8 cellular contexts compared by ENCODE assay signal in genomic region chr11:65917434-65918210, GRCh38. TPM values are rescaled to one million over a fixed set of nuclear protein-coding genes. Genes with fewer than 3 reads are reported as not detected.
A peak's percentile ranks its signal among the peaks of the same experiment; 100 is the strongest.
DNase-seq lines count a peak whose midpoint lies in the region; ATAC-seq and TF ChIP-seq lines count a peak whose summit lies in the region.

No MANE protein-coding gene starts in this region.

- H3K27ac Mint-ChIP-seq in activated CD4-positive, alpha-beta memory T cell treated with anti-CD3 and anti-CD28 coated beads, Interleukin-2, amount 10 ng/mL, durations not matched to agents 7 days and 5 days: no peak overlapping the region

- no peak overlapping the region for H2AFZ ChIP-seq in smooth muscle cell (ENCODE audit: low read depth)

- POLR2A ChIA-PET in activated CD4-positive, alpha-beta memory T cell treated with anti-CD3 and anti-CD28 coated beads, Interleukin-2, amount 10 ng/mL, durations not matched to agents 7 days and 5 days (lab: Charles Lee): interaction anchor here (0.8 to 3.6 kb wide), 15 partner anchors 9 to 85 kb away, joined by 3 to 50 read pairs (median 10); partner anchors contain the start of genes BANF1, CCDC85B, CFL1 and FIBP

- peak overlapping the region; percentile 93 for H3K4me2 ChIP-seq in smooth muscle cell

- in situ Hi-C loops in GM13977 (cut with MboI; ENCODE audit: low pct_unique_long_range_greater_than_20kb, low sequenced_read_pairs, unreplicated experiment): no loop called here

- H3K9ac ChIP-seq in smooth muscle cell (ENCODE audit: low read depth): peak overlapping the region; percentile 98

- TF ChIP-seq CTCF in smooth muscle cell (IDR thresholded peaks at IDR 0.05; ENCODE audit: borderline replicate concordance, insufficient read depth, poor library complexity, severe bottlenecking) (no peak), GM13977 (IDR thresholded peaks at IDR 0.05; ENCODE audit: extremely low read depth, insufficient read depth, missing control alignments) (no peak)

- H3K27ac ChIP-seq in iPS DF 6.9 (ENCODE audit: low read length): no peak overlapping the region
- peak overlapping the region; percentile 97 for H3K27ac ChIP-seq in smooth muscle cell (ENCODE audit: low read depth)

- H3K36me3 ChIP-seq in H7 (replicated peaks; ENCODE audit: control insufficient read depth, insufficient read depth, low read length) (no peaks in the 10 kb centered on the region; the same call in none of the 2 replicates), iPS DF 6.9 (ENCODE audit: control insufficient read depth, insufficient read depth, low read length) (peaks cover 4% of the 10 kb centered on the region; the same call in 1 of the 2 replicates), smooth muscle cell (ENCODE audit: low read depth) (no peaks in the 10 kb centered on the region)

- CTCF ChIA-PET in activated CD4-positive, alpha-beta memory T cell treated with anti-CD3 and anti-CD28 coated beads, Interleukin-2, amount 10 ng/mL, durations not matched to agents 7 days and 5 days (lab: Charles Lee): interaction anchor here (0.7 to 2.8 kb wide), 7 partner anchors 16 to 69 kb away, joined by 3 to 11 read pairs (median 6); partner anchors contain the start of genes CCDC85B, FIBP and MUS81

- no CpG with 5 or more reads among the region's 35 CpGs for WGBS in iPS DF 6.9 (ENCODE audit: insufficient coverage, insufficient read length)
- 92% methylated on average over 35 of the region's 35 CpGs for WGBS in smooth muscle cell (ENCODE audit: low lambda C conversion rate)

- H3K79me2 ChIP-seq in smooth muscle cell (ENCODE audit: low read depth): peaks cover 34% of the 10 kb centered on the region

- H3K4me3 ChIP-seq in H7 (ENCODE audit: insufficient read depth, low read depth, low read length) (peak overlapping the region; percentile 90), iPS DF 6.9 (ENCODE audit: low read length) (peak overlapping the region; percentile 92; the same call in 1 of the 2 replicates), smooth muscle cell (peak overlapping the region; percentile 92)

- peak overlapping the region; percentile 93 for H3K4me3 Mint-ChIP-seq in activated CD4-positive, alpha-beta memory T cell treated with anti-CD3 and anti-CD28 coated beads, Interleukin-2, amount 10 ng/mL, durations not matched to agents 7 days and 5 days

- H4K20me1 ChIP-seq in smooth muscle cell (ENCODE audit: low read depth): peaks cover 6% of the 10 kb centered on the region

- no peaks in the 10 kb centered on the region for H3K9me3 Mint-ChIP-seq in activated CD4-positive, alpha-beta memory T cell treated with anti-CD3 and anti-CD28 coated beads, Interleukin-2, amount 10 ng/mL, durations not matched to agents 7 days and 5 days

- peaks cover 39% of the 10 kb centered on the region for H3K4me1 Mint-ChIP-seq in activated CD4-positive, alpha-beta memory T cell treated with anti-CD3 and anti-CD28 coated beads, Interleukin-2, amount 10 ng/mL, durations not matched to agents 7 days and 5 days

- no peaks in the 10 kb centered on the region for H3K27me3 Mint-ChIP-seq in activated CD4-positive, alpha-beta memory T cell treated with anti-CD3 and anti-CD28 coated beads, Interleukin-2, amount 10 ng/mL, durations not matched to agents 7 days and 5 days

- H3K4me1 ChIP-seq in iPS DF 6.9 (ENCODE audit: control insufficient read depth, insufficient read depth, low read length): peaks cover 2% of the 10 kb centered on the region; the same call in 1 of the 2 replicates
- H3K4me1 ChIP-seq in smooth muscle cell (ENCODE audit: low read depth): peaks cover 19% of the 10 kb centered on the region

- DNase-seq in H7 (no peak), iPS DF 6.9 (ENCODE audit: low read depth, low spot score) (no peak), smooth muscle cell (lab: John Stamatoyannopoulos, UW; ENCODE audit: unreplicated experiment) (no peak), COR-L47 (lab: John Stamatoyannopoulos, UW) (no peak), NCI-H187 treated with DMSO at 0.1 percent for 48 hours (lab: John Stamatoyannopoulos, UW) (no peak), GM13977 (ENCODE audit: low spot score) (no peak)
- DNase-seq in activated CD4-positive, alpha-beta memory T cell treated with anti-CD3 and anti-CD28 coated beads, Interleukin-2, amount 10 ng/mL, durations not matched to agents 7 days and 5 days: no peak

- H3K9me3 ChIP-seq in iPS DF 6.9 (ENCODE audit: control insufficient read depth, insufficient read depth, low read length): no peaks in the 10 kb centered on the region
- no peaks in the 10 kb centered on the region for H3K9me3 ChIP-seq in smooth muscle cell (replicated peaks; ENCODE audit: low read depth)

- no peaks in the 10 kb centered on the region for H3K27me3 ChIP-seq in H7 (ENCODE audit: control insufficient read depth, insufficient read depth, low read length)
- no peaks in the 10 kb centered on the region for H3K27me3 ChIP-seq in iPS DF 6.9 (ENCODE audit: control insufficient read depth, insufficient read depth, low read length)
- H3K27me3 ChIP-seq in smooth muscle cell (ENCODE audit: low read depth): no peaks in the 10 kb centered on the region

- ATAC-seq in HG03571 (IDR thresholded peaks at IDR 0.05; ENCODE audit: unreplicated experiment): no peak

- peaks cover 26% of the 10 kb centered on the region for H3K36me3 Mint-ChIP-seq in activated CD4-positive, alpha-beta memory T cell treated with anti-CD3 and anti-CD28 coated beads, Interleukin-2, amount 10 ng/mL, durations not matched to agents 7 days and 5 days (ENCODE audit: low read depth)

- H3F3A ChIP-seq in smooth muscle cell (ENCODE audit: low read depth): peaks cover 26% of the 10 kb centered on the region

RNA-seq across cellular contexts. Expression of gene C11orf68, which starts 1.2 kb away (rescaled TPM):
- total RNA-seq in H7 (2014; rRNA removed; shearing (Covaris generic)): 23.9 and 29.1 TPM in 2 replicates
- 10 to 100 TPM; 34.1 to 34.2 TPM for total RNA-seq in activated CD4-positive, alpha-beta memory T cell treated with anti-CD3 and anti-CD28 coated beads, Interleukin-2, amount 10 ng/mL, durations not matched to agents 7 days and 5 days
- 32.0 and 41.2 TPM in 2 replicates for total RNA-seq in smooth muscle cell
- 90.8 and 99.5 TPM in 2 replicates for polyA plus RNA-seq in smooth muscle cell

RNA-seq across cellular contexts. Expression of gene DRAP1, which starts 1.6 kb away (rescaled TPM):
- total RNA-seq in H7 (2014; rRNA removed; shearing (Covaris generic)): 88.1 and 97.5 TPM in 2 replicates
- total RNA-seq in activated CD4-positive, alpha-beta memory T cell treated with anti-CD3 and anti-CD28 coated beads, Interleukin-2, amount 10 ng/mL, durations not matched to agents 7 days and 5 days: 100 to 1,000 TPM; 162 to 180 TPM
- total RNA-seq in smooth muscle cell: 73.9 and 79.3 TPM in 2 replicates
- 276 and 278 TPM in 2 replicates for polyA plus RNA-seq in smooth muscle cell

RNA-seq across cellular contexts. Expression of gene FOSL1, which starts 17.4 kb away (rescaled TPM):
- 0.48 and 1.0 TPM in 2 replicates for total RNA-seq in H7 (2014; rRNA removed; shearing (Covaris generic))
- 1 to 10 TPM; 4.5 to 5.0 TPM for total RNA-seq in activated CD4-positive, alpha-beta memory T cell treated with anti-CD3 and anti-CD28 coated beads, Interleukin-2, amount 10 ng/mL, durations not matched to agents 7 days and 5 days
- total RNA-seq in smooth muscle cell: 12.5 and 15.8 TPM in 2 replicates
- polyA plus RNA-seq in smooth muscle cell: 26.1 and 49.8 TPM in 2 replicates

RNA-seq across cellular contexts. Expression of gene CCDC85B, which starts 27.1 kb away (rescaled TPM):
- total RNA-seq in H7 (2014; rRNA removed; shearing (Covaris generic)): 39.2 and 42.4 TPM in 2 replicates
- 10 to 100 TPM; 53.2 to 55.8 TPM for total RNA-seq in activated CD4-positive, alpha-beta memory T cell treated with anti-CD3 and anti-CD28 coated beads, Interleukin-2, amount 10 ng/mL, durations not matched to agents 7 days and 5 days
- 15.7 and 19.5 TPM in 2 replicates for total RNA-seq in smooth muscle cell
- polyA plus RNA-seq in smooth muscle cell: 55.7 and 80.4 TPM in 2 replicates

RNA-seq across cellular contexts. Expression of gene TSGA10IP, which starts 27.7 kb away (rescaled TPM):
- total RNA-seq in H7 (2014; rRNA removed; shearing (Covaris generic)): 1.7 and 4.1 TPM in 2 replicates
- total RNA-seq in activated CD4-positive, alpha-beta memory T cell treated with anti-CD3 and anti-CD28 coated beads, Interleukin-2, amount 10 ng/mL, durations not matched to agents 7 days and 5 days: not detected
- total RNA-seq in smooth muscle cell: 0.27 TPM in 1 of 2 replicates, not detected in the other
- polyA plus RNA-seq in smooth muscle cell: 1.5 TPM in 2 replicates
